ENCODE assay signal across 1 cellular context in genomic region chr2:9889812-9890261, GRCh38.
TF ChIP-seq lines count a peak whose summit lies in the region.

No MANE protein-coding gene starts in this region.

TF ChIP-seq in HepG2, 621 proteins besides CTCF, POLR2A, EP300 and RAD21 (continued from another document and continues in another):
- TF ChIP-seq GMEB1 (CRISPR knock-in tag; IDR thresholded peaks at IDR 0.05; ENCODE audit: borderline replicate concordance) (no peak), ZFYVE20 (CRISPR knock-in tag; IDR thresholded peaks at IDR 0.05; ENCODE audit: borderline replicate concordance, low read depth) (no peak), NCOA5 (CRISPR knock-in tag; IDR thresholded peaks at IDR 0.05) (no peak), ZNF883 (CRISPR knock-in tag; IDR thresholded peaks at IDR 0.05; ENCODE audit: not compliant biosample characterization) (no peak), IKZF4 (CRISPR knock-in tag; IDR thresholded peaks at IDR 0.05; ENCODE audit: borderline replicate concordance, low read depth, not compliant biosample characterization) (no peak), ZNF367 (CRISPR knock-in tag; IDR thresholded peaks at IDR 0.05; ENCODE audit: borderline replicate concordance) (no peak), ISL2 (CRISPR knock-in tag; IDR thresholded peaks at IDR 0.05) (no peak), ZFP82 (CRISPR knock-in tag; IDR thresholded peaks at IDR 0.05; ENCODE audit: borderline replicate concordance) (no peak), ZNF33A (CRISPR knock-in tag; IDR thresholded peaks at IDR 0.05; ENCODE audit: borderline replicate concordance) (no peak), TBL1XR1 (IDR thresholded peaks at IDR 0.05; ENCODE audit: borderline replicate concordance, low read length, partially characterized antibody) (no peak), ZMYM3 (CRISPR knock-in tag; IDR thresholded peaks at IDR 0.05) (no peak), ZNF12 (CRISPR knock-in tag; IDR thresholded peaks at IDR 0.05) (no peak; the same call in 1 of the 2 replicates), ZBTB37 (CRISPR knock-in tag; IDR thresholded peaks at IDR 0.05) (no peak), CSRNP2 (CRISPR knock-in tag; conservative IDR thresholded peaks at IDR 0.05; ENCODE audit: low read depth) (no peak), CREM (IDR thresholded peaks at IDR 0.05) (peak; percentile 34; the same call in 1 of the 2 replicates), CREM (CRISPR knock-in tag; IDR thresholded peaks at IDR 0.05) (no peak), FOXA3 (CRISPR knock-in tag; IDR thresholded peaks at IDR 0.05) (peak; percentile 68), FOXO1 (CRISPR knock-in tag; IDR thresholded peaks at IDR 0.05) (no peak; the same call in 1 of the 2 replicates), NFIC (IDR thresholded peaks at IDR 0.05; ENCODE audit: low read length) (0 out of 2 replicates have a peak, but pooled peaks have one; percentile 56), ARID3A (IDR thresholded peaks at IDR 0.05; ENCODE audit: low read depth, low read length) (peak; percentile 59; the same call in 1 of the 2 replicates), ZNF737 (CRISPR knock-in tag; IDR thresholded peaks at IDR 0.05; ENCODE audit: borderline replicate concordance) (no peak), ZNF792 (CRISPR knock-in tag; IDR thresholded peaks at IDR 0.05) (no peak; the same call in 1 of the 2 replicates), SALL1 (CRISPR knock-in tag; IDR thresholded peaks at IDR 0.05) (peak; percentile 78), FOXA1 (IDR thresholded peaks at IDR 0.05) (no peak), FOXA1 (CRISPR knock-in tag; IDR thresholded peaks at IDR 0.05) (peak; percentile 52; the same call in 1 of the 2 replicates), HNF4A (CRISPR knock-in tag; IDR thresholded peaks at IDR 0.05) (peak; percentile 77), HDAC1 (CRISPR knock-in tag; IDR thresholded peaks at IDR 0.05) (0 out of 2 replicates have a peak, but pooled peaks have one; percentile 26), KAT8 (CRISPR knock-in tag; IDR thresholded peaks at IDR 0.05) (peak; percentile 46; the same call in 1 of the 2 replicates), RFX5 (IDR thresholded peaks at IDR 0.05; ENCODE audit: low read depth, low read length) (no peak), ZNF574 (CRISPR knock-in tag; IDR thresholded peaks at IDR 0.05) (peak; percentile 20; the same call in 1 of the 2 replicates), KDM5B (CRISPR knock-in tag; IDR thresholded peaks at IDR 0.05; ENCODE audit: borderline replicate concordance) (no peak), GATAD1 (CRISPR knock-in tag; IDR thresholded peaks at IDR 0.05) (0 out of 2 replicates have a peak, but pooled peaks have one; percentile 29), BHLHE40 (IDR thresholded peaks at IDR 0.05; ENCODE audit: low read length) (no peak), DNMT3B (CRISPR knock-in tag; conservative IDR thresholded peaks at IDR 0.05) (no peak), ZNF615 (CRISPR knock-in tag; IDR thresholded peaks at IDR 0.05; ENCODE audit: borderline replicate concordance) (no peak), NR2F2 (IDR thresholded peaks at IDR 0.05; ENCODE audit: borderline replicate concordance, low read depth) (peak; percentile 28; the same call in 1 of the 2 replicates), HOXA3 (CRISPR knock-in tag; IDR thresholded peaks at IDR 0.05) (peak; percentile 27; the same call in 1 of the 2 replicates), PPARG (CRISPR knock-in tag; conservative IDR thresholded peaks at IDR 0.05) (peak; percentile 38), ZNF121 (CRISPR knock-in tag; IDR thresholded peaks at IDR 0.05) (no peak), SNAI1 (CRISPR knock-in tag; IDR thresholded peaks at IDR 0.05; ENCODE audit: borderline replicate concordance) (no peak), ZMAT3 (CRISPR knock-in tag; conservative IDR thresholded peaks at IDR 0.05) (no peak), HNF1B (CRISPR knock-in tag; IDR thresholded peaks at IDR 0.05) (no peak), ZNF562 (CRISPR knock-in tag; IDR thresholded peaks at IDR 0.05; ENCODE audit: borderline replicate concordance) (no peak), ZBTB33 (CRISPR knock-in tag; IDR thresholded peaks at IDR 0.05) (no peak), MLX (CRISPR knock-in tag; IDR thresholded peaks at IDR 0.05) (0 out of 2 replicates have a peak, but pooled peaks have one; percentile 18), MED8 (CRISPR knock-in tag; IDR thresholded peaks at IDR 0.05; ENCODE audit: insufficient replicate concordance) (no peak), ZSCAN20 (CRISPR knock-in tag; IDR thresholded peaks at IDR 0.05; ENCODE audit: borderline replicate concordance) (no peak), DZIP1 (CRISPR knock-in tag; IDR thresholded peaks at IDR 0.05) (no peak), SOX5 (CRISPR knock-in tag; IDR thresholded peaks at IDR 0.05; ENCODE audit: borderline replicate concordance) (peak; percentile 38; the same call in 1 of the 2 replicates), SOX13 (IDR thresholded peaks at IDR 0.05) (no peak), SOX13 (CRISPR knock-in tag; conservative IDR thresholded peaks at IDR 0.05 in 1 of 2, IDR thresholded peaks at IDR 0.05 in 1 of 2) (peak in 1 of 2 experiments; percentile 46; a peak in 1 of 4 replicates), HDAC2 (CRISPR knock-in tag; IDR thresholded peaks at IDR 0.05) (peak; percentile 70; the same call in 1 of the 2 replicates), TAF1 (CRISPR knock-in tag; IDR thresholded peaks at IDR 0.05) (no peak), EEA1 (CRISPR knock-in tag; IDR thresholded peaks at IDR 0.05; ENCODE audit: borderline replicate concordance) (no peak), NFE2L1 (CRISPR knock-in tag; IDR thresholded peaks at IDR 0.05; ENCODE audit: borderline replicate concordance) (no peak), ZMYM2 (CRISPR knock-in tag; IDR thresholded peaks at IDR 0.05) (no peak), ZNF430 (CRISPR knock-in tag; IDR thresholded peaks at IDR 0.05) (no peak)
